9 cellular contexts compared by ENCODE assay signal in the genomic region with DNA sequence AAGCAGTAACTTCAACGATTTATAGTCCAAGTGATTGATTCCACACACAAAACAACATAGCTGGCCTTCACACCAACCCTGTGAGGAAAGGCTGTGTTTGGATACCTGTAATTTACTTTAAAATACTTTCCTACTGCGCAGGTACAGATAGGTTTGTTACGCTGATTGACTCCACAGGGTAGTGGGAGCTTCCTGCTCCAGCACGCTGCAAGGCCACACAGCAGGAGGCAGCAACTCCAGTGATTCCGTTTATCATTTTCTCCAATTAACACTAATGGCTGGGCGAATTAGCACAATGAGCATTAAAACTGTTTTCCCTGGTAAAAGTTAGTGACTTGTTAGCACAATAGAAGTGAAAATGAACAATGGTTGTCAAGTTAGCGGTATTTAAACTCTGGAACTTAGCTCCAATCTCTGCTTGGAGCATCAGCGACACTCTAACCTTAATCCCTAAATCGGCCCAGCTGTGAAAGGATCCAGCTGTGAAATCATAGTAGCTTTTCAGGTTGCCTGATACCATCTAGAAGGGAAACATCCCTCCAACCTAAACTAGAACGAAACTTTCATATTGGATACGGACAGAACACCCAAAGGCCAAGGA. TPM values are rescaled to one million over a fixed set of nuclear protein-coding genes. Genes with fewer than 3 reads are reported as not detected.
DNase-seq lines count a peak whose midpoint lies in the region; ATAC-seq and TF ChIP-seq lines count a peak whose summit lies in the region.
"Had no signal": no experiment of that assay in that cellular context is flagged by ENCODE, and none has a peak within 500 bp of the region (broad histone marks: within the 10 kb centered on the region; RNA-seq: fewer than 3 reads in every experiment).

No MANE protein-coding gene starts in this region.

- ATAC-seq in WTC11 (peak; percentile 18), HG03439 (IDR thresholded peaks at IDR 0.05; ENCODE audit: unreplicated experiment) (no peak)
- no peak for ATAC-seq in stimulated activated naive B cell treated with anti-CD40 and anti-IgM and Interleukin-4, amounts not matched to agents 10 μg/mL and 1 μg/mL and 100 μg/mL, for 72 hours (replicated peaks)

- POLR2A ChIA-PET in WTC11 (lab: Charles Lee) = interaction anchor here (0.5 to 2.7 kb wide), 4 partner anchors 75 to 547 kb away, joined by 3 to 15 read pairs (median 8); a partner anchor contains a TSS

- H3K9me3 Mint-ChIP-seq in activated T-cell treated with anti-CD3 and anti-CD28 coated beads, Interleukin-2, amount 50 U/mL, for 24 hours = no peaks in the 10 kb centered on the region
- peaks cover 2% of the 10 kb centered on the region; the same call in 1 of the 2 replicates for H3K9me3 Mint-ChIP-seq in WTC11
- no peaks in the 10 kb centered on the region for H3K9me3 Mint-ChIP-seq in stimulated activated naive B cell treated with anti-CD40 and anti-IgM and Interleukin-4, amounts not matched to agents 10 μg/mL and 1 μg/mL and 100 μg/mL, for 72 hours

- DNase-seq in activated T-cell treated with anti-CD3 and anti-CD28 coated beads, Interleukin-2, amount 50 U/mL, for 24 hours = no peak
- DNase-seq in activated T-cell treated with anti-CD3 and anti-CD28 coated beads, Interleukin-2, amount 50 U/mL, for 1 hour = no peak
- peak; percentile 18 for DNase-seq in WTC11 (ENCODE audit: low spot score)
- DNase-seq in stimulated activated naive B cell treated with anti-CD40 and anti-IgM and Interleukin-4, amounts not matched to agents 10 μg/mL and 1 μg/mL and 100 μg/mL, for 72 hours = no peak
- no peak for DNase-seq in activated CD4-positive, CD25-positive, alpha-beta regulatory T cell treated with anti-CD3 and anti-CD28 coated beads, Interleukin-2, amount 50 U/mL, for 72 hours
- DNase-seq in cerebellar cortex (ENCODE audit: low spot score) = no peak

- peak overlapping the region; percentile 93 for H3K4me3 Mint-ChIP-seq in activated T-cell treated with anti-CD3 and anti-CD28 coated beads, Interleukin-2, amount 50 U/mL, for 24 hours
- H3K4me3 Mint-ChIP-seq in WTC11 = peak overlapping the region; percentile 80
- peak overlapping the region; percentile 92 to 98 for H3K4me3 Mint-ChIP-seq in stimulated activated naive B cell treated with anti-CD40 and anti-IgM and Interleukin-4, amounts not matched to agents 10 μg/mL and 1 μg/mL and 100 μg/mL, for 72 hours

- H3K36me3 Mint-ChIP-seq in activated T-cell treated with anti-CD3 and anti-CD28 coated beads, Interleukin-2, amount 50 U/mL, for 24 hours (ENCODE audit: low read depth) = peaks cover 49% of the 10 kb centered on the region
- peaks cover 4% of the 10 kb centered on the region for H3K36me3 Mint-ChIP-seq in WTC11
- H3K36me3 Mint-ChIP-seq in stimulated activated naive B cell treated with anti-CD40 and anti-IgM and Interleukin-4, amounts not matched to agents 10 μg/mL and 1 μg/mL and 100 μg/mL, for 72 hours = peaks cover 5 to 20% of the 10 kb centered on the region in 2 donors

- TF ChIP-seq CTCF in WTC11 (IDR thresholded peaks at IDR 0.05) = no peak

- H3K4me3 ChIP-seq in iPS-11a (ENCODE audit: low read depth, low read length) = peak overlapping the region; percentile 53

- CTCF ChIA-PET in WTC11 (lab: Charles Lee) = interaction anchor here (0.5 to 2.0 kb wide), 16 partner anchors 18 to 561 kb away, joined by 3 to 10 read pairs (median 4); a partner anchor contains a TSS

- no peaks in the 10 kb centered on the region for H3K27me3 Mint-ChIP-seq in activated T-cell treated with anti-CD3 and anti-CD28 coated beads, Interleukin-2, amount 50 U/mL, for 24 hours
- H3K27me3 Mint-ChIP-seq in WTC11 (ENCODE audit: low read depth) = peaks cover 58% of the 10 kb centered on the region
- no peaks in the 10 kb centered on the region for H3K27me3 Mint-ChIP-seq in stimulated activated naive B cell treated with anti-CD40 and anti-IgM and Interleukin-4, amounts not matched to agents 10 μg/mL and 1 μg/mL and 100 μg/mL, for 72 hours

- H3K4me1 Mint-ChIP-seq in activated T-cell treated with anti-CD3 and anti-CD28 coated beads, Interleukin-2, amount 50 U/mL, for 24 hours (ENCODE audit: low read depth) = peaks cover 51% of the 10 kb centered on the region
- H3K4me1 Mint-ChIP-seq in WTC11 = peaks cover 24% of the 10 kb centered on the region
- H3K4me1 Mint-ChIP-seq in stimulated activated naive B cell treated with anti-CD40 and anti-IgM and Interleukin-4, amounts not matched to agents 10 μg/mL and 1 μg/mL and 100 μg/mL, for 72 hours = peaks cover 36 to 51% of the 10 kb centered on the region in 2 donors

- H3K27ac Mint-ChIP-seq in activated T-cell treated with anti-CD3 and anti-CD28 coated beads, Interleukin-2, amount 50 U/mL, for 24 hours = peak overlapping the region; percentile 98
- H3K27ac Mint-ChIP-seq in WTC11 = no peak overlapping the region
- H3K27ac Mint-ChIP-seq in stimulated activated naive B cell treated with anti-CD40 and anti-IgM and Interleukin-4, amounts not matched to agents 10 μg/mL and 1 μg/mL and 100 μg/mL, for 72 hours = peak overlapping the region; percentile 99

TF ChIP-seq in WTC11, 78 proteins besides CTCF, POLR2A, EP300 and RAD21 (continues in another document):
- no peak for TF ChIP-seq ESRRA (CRISPR knock-in tag; IDR thresholded peaks at IDR 0.05; ENCODE audit: borderline replicate concordance)
- TF ChIP-seq, protein P1, sequence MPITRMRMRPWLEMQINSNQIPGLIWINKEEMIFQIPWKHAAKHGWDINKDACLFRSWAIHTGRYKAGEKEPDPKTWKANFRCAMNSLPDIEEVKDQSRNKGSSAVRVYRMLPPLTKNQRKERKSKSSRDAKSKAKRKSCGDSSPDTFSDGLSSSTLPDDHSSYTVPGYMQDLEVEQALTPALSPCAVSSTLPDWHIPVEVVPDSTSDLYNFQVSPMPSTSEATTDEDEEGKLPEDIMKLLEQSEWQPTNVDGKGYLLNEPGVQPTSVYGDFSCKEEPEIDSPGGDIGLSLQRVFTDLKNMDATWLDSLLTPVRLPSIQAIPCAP (CRISPR knock-in tag; IDR thresholded peaks at IDR 0.05) = no peak
- TF ChIP-seq, protein P2, sequence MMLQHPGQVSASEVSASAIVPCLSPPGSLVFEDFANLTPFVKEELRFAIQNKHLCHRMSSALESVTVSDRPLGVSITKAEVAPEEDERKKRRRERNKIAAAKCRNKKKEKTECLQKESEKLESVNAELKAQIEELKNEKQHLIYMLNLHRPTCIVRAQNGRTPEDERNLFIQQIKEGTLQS (CRISPR knock-in tag; conservative IDR thresholded peaks at IDR 0.05) = no peak
- TF ChIP-seq, protein P3, sequence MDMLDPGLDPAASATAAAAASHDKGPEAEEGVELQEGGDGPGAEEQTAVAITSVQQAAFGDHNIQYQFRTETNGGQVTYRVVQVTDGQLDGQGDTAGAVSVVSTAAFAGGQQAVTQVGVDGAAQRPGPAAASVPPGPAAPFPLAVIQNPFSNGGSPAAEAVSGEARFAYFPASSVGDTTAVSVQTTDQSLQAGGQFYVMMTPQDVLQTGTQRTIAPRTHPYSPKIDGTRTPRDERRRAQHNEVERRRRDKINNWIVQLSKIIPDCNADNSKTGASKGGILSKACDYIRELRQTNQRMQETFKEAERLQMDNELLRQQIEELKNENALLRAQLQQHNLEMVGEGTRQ (CRISPR knock-in tag; IDR thresholded peaks at IDR 0.05) = no peak
- no peak for TF ChIP-seq SP1 (CRISPR knock-in tag; conservative IDR thresholded peaks at IDR 0.05)
- TF ChIP-seq, protein P4, sequence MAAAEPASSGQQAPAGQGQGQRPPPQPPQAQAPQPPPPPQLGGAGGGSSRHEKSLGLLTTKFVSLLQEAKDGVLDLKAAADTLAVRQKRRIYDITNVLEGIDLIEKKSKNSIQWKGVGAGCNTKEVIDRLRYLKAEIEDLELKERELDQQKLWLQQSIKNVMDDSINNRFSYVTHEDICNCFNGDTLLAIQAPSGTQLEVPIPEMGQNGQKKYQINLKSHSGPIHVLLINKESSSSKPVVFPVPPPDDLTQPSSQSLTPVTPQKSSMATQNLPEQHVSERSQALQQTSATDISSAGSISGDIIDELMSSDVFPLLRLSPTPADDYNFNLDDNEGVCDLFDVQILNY (CRISPR knock-in tag; IDR thresholded peaks at IDR 0.05) = no peak
- TF ChIP-seq, protein P5, sequence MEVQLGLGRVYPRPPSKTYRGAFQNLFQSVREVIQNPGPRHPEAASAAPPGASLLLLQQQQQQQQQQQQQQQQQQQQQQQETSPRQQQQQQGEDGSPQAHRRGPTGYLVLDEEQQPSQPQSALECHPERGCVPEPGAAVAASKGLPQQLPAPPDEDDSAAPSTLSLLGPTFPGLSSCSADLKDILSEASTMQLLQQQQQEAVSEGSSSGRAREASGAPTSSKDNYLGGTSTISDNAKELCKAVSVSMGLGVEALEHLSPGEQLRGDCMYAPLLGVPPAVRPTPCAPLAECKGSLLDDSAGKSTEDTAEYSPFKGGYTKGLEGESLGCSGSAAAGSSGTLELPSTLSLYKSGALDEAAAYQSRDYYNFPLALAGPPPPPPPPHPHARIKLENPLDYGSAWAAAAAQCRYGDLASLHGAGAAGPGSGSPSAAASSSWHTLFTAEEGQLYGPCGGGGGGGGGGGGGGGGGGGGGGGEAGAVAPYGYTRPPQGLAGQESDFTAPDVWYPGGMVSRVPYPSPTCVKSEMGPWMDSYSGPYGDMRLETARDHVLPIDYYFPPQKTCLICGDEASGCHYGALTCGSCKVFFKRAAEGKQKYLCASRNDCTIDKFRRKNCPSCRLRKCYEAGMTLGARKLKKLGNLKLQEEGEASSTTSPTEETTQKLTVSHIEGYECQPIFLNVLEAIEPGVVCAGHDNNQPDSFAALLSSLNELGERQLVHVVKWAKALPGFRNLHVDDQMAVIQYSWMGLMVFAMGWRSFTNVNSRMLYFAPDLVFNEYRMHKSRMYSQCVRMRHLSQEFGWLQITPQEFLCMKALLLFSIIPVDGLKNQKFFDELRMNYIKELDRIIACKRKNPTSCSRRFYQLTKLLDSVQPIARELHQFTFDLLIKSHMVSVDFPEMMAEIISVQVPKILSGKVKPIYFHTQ (CRISPR knock-in tag; IDR thresholded peaks at IDR 0.05) = no peak
- TF ChIP-seq MYBL2 (CRISPR knock-in tag; IDR thresholded peaks at IDR 0.05) = no peak
- TF ChIP-seq NFYB (CRISPR knock-in tag; conservative IDR thresholded peaks at IDR 0.05; ENCODE audit: low read depth) = no peak

RNA-seq across cellular contexts. Expression of a gene that starts 0.9 kb away (rescaled TPM):
- 4.3 to 8.5 TPM (median 4.6 TPM) in 3 replicates for total RNA-seq in WTC11 (2021)

RNA-seq across cellular contexts. Expression of a gene that starts 6.2 kb away (rescaled TPM):
- not detected in 3 replicates for total RNA-seq in WTC11 (2021)
- total RNA-seq: glomerular endothelial cell had no signal
